ENCODE assay signal across 1 cellular context in the genomic region with DNA sequence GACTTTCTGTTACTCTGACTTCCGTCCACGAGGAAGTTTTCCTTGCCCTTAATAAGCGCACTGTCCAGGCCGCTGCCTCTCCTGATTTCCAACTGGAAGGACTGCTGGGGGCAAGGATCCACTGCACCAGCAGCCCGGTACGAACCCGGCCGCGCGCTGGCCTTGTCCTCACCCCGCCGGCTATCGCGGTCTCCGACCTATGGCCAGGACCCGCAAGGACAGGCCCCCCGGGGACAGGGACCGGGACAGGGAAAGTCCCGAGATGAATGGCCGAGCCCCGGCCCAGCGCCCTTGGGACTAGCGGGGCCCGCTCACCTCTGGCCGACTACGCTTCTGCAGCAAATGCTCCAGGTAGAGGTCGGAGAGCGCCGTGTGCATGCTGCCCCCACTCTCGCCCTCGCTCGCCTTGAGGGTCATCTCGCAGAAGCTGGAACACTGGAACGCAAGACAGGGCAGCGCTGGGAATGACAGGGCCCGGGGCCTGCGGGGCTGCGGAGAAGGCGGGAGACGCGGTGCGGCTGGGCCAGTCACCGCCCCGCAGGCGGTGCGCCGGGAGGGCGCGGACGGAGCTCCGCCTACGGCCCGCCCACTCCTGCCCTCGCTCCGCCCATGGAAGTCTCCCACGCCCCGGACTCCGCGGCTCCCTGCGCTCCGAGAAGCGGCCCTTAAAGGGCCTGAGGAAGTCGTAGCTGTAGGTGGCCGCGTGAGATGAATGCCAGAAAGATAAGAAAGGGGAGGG.
TF ChIP-seq lines count a peak whose summit lies in the region.

A gene (minus strand): TSS at position 529 of the 739 bp plus-strand sequence. CDS start 112 bp downstream, at position 417.

TF ChIP-seq in HepG2, 621 proteins besides CTCF, POLR2A, EP300 and RAD21 (continued from another document and continues in another):
- TF ChIP-seq, protein P1, sequence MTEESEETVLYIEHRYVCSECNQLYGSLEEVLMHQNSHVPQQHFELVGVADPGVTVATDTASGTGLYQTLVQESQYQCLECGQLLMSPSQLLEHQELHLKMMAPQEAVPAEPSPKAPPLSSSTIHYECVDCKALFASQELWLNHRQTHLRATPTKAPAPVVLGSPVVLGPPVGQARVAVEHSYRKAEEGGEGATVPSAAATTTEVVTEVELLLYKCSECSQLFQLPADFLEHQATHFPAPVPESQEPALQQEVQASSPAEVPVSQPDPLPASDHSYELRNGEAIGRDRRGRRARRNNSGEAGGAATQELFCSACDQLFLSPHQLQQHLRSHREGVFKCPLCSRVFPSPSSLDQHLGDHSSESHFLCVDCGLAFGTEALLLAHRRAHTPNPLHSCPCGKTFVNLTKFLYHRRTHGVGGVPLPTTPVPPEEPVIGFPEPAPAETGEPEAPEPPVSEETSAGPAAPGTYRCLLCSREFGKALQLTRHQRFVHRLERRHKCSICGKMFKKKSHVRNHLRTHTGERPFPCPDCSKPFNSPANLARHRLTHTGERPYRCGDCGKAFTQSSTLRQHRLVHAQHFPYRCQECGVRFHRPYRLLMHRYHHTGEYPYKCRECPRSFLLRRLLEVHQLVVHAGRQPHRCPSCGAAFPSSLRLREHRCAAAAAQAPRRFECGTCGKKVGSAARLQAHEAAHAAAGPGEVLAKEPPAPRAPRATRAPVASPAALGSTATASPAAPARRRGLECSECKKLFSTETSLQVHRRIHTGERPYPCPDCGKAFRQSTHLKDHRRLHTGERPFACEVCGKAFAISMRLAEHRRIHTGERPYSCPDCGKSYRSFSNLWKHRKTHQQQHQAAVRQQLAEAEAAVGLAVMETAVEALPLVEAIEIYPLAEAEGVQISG (CRISPR knock-in tag; IDR thresholded peaks at IDR 0.05) = peak; percentile 56; the same call in 1 of the 2 replicates
- TF ChIP-seq MEF2D (CRISPR knock-in tag; IDR thresholded peaks at IDR 0.05) (no peak; the same call in 1 of the 2 replicates), PHF5A (CRISPR knock-in tag; IDR thresholded peaks at IDR 0.05; ENCODE audit: low read depth, unreplicated experiment) (no peak), ZNF354B (CRISPR knock-in tag; IDR thresholded peaks at IDR 0.05) (no peak), ZSCAN30 (CRISPR knock-in tag; IDR thresholded peaks at IDR 0.05) (no peak), ZFX (CRISPR knock-in tag; IDR thresholded peaks at IDR 0.05; ENCODE audit: low read depth) (peak; percentile 79), EEA1 (CRISPR knock-in tag; IDR thresholded peaks at IDR 0.05; ENCODE audit: borderline replicate concordance) (no peak), SRSF9 (IDR thresholded peaks at IDR 0.05; ENCODE audit: borderline replicate concordance, insufficient read depth, low read depth, low read length, poor library complexity, severe bottlenecking) (no peak), SRF (IDR thresholded peaks at IDR 0.05; ENCODE audit: low read depth, low read length) (no peak), KLF6 (CRISPR knock-in tag; IDR thresholded peaks at IDR 0.05) (no peak), NONO (IDR thresholded peaks at IDR 0.05) (no peak), NONO (CRISPR knock-in tag; conservative IDR thresholded peaks at IDR 0.05) (0 out of 2 replicates have a peak, but pooled peaks have one; percentile 43), ZNF230 (CRISPR knock-in tag; IDR thresholded peaks at IDR 0.05) (no peak), SP4 (CRISPR knock-in tag; IDR thresholded peaks at IDR 0.05) (peak; percentile 46; the same call in 1 of the 2 replicates), ZNF329 (CRISPR knock-in tag; IDR thresholded peaks at IDR 0.05; ENCODE audit: low read depth) (no peak), ZFP90 (CRISPR knock-in tag; IDR thresholded peaks at IDR 0.05; ENCODE audit: borderline replicate concordance) (no peak), ZNF83 (CRISPR knock-in tag; IDR thresholded peaks at IDR 0.05; ENCODE audit: borderline replicate concordance) (no peak), SKI (IDR thresholded peaks at IDR 0.05; ENCODE audit: partially characterized antibody) (no peak), MYNN (CRISPR knock-in tag; IDR thresholded peaks at IDR 0.05; ENCODE audit: low read depth) (no peak), ZZZ3 (CRISPR knock-in tag; IDR thresholded peaks at IDR 0.05; ENCODE audit: borderline replicate concordance) (no peak), MTA3 (CRISPR knock-in tag; IDR thresholded peaks at IDR 0.05) (no peak), ZKSCAN8 (CRISPR knock-in tag; IDR thresholded peaks at IDR 0.05; ENCODE audit: borderline replicate concordance) (no peak), ZNF543 (CRISPR knock-in tag; IDR thresholded peaks at IDR 0.05) (no peak)
- TF ChIP-seq, protein P2, sequence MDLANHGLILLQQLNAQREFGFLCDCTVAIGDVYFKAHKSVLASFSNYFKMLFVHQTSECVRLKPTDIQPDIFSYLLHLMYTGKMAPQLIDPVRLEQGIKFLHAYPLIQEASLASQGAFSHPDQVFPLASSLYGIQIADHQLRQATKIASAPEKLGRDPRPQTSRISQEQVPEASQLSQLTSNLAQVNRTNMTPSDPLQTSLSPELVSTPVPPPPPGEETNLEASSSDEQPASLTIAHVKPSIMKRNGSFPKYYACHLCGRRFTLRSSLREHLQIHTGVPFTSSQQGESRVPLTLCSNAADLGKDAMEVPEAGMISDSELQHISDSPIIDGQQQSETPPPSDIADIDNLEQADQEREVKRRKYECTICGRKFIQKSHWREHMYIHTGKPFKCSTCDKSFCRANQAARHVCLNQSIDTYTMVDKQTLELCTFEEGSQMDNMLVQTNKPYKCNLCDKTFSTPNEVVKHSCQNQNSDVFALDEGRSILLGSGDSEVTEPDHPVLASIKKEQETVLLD (CRISPR knock-in tag; IDR thresholded peaks at IDR 0.05; ENCODE audit: low read depth) = peak; percentile 40; the same call in 1 of the 2 replicates
- TF ChIP-seq, protein P3, sequence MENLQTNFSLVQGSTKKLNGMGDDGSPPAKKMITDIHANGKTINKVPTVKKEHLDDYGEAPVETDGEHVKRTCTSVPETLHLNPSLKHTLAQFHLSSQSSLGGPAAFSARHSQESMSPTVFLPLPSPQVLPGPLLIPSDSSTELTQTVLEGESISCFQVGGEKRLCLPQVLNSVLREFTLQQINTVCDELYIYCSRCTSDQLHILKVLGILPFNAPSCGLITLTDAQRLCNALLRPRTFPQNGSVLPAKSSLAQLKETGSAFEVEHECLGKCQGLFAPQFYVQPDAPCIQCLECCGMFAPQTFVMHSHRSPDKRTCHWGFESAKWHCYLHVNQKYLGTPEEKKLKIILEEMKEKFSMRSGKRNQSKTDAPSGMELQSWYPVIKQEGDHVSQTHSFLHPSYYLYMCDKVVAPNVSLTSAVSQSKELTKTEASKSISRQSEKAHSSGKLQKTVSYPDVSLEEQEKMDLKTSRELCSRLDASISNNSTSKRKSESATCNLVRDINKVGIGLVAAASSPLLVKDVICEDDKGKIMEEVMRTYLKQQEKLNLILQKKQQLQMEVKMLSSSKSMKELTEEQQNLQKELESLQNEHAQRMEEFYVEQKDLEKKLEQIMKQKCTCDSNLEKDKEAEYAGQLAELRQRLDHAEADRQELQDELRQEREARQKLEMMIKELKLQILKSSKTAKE (CRISPR knock-in tag; IDR thresholded peaks at IDR 0.05; ENCODE audit: borderline replicate concordance) = no peak
- TF ChIP-seq, protein P4, sequence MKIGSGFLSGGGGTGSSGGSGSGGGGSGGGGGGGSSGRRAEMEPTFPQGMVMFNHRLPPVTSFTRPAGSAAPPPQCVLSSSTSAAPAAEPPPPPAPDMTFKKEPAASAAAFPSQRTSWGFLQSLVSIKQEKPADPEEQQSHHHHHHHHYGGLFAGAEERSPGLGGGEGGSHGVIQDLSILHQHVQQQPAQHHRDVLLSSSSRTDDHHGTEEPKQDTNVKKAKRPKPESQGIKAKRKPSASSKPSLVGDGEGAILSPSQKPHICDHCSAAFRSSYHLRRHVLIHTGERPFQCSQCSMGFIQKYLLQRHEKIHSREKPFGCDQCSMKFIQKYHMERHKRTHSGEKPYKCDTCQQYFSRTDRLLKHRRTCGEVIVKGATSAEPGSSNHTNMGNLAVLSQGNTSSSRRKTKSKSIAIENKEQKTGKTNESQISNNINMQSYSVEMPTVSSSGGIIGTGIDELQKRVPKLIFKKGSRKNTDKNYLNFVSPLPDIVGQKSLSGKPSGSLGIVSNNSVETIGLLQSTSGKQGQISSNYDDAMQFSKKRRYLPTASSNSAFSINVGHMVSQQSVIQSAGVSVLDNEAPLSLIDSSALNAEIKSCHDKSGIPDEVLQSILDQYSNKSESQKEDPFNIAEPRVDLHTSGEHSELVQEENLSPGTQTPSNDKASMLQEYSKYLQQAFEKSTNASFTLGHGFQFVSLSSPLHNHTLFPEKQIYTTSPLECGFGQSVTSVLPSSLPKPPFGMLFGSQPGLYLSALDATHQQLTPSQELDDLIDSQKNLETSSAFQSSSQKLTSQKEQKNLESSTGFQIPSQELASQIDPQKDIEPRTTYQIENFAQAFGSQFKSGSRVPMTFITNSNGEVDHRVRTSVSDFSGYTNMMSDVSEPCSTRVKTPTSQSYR (CRISPR knock-in tag; IDR thresholded peaks at IDR 0.05; ENCODE audit: borderline replicate concordance) = no peak
- TF ChIP-seq, protein P5, sequence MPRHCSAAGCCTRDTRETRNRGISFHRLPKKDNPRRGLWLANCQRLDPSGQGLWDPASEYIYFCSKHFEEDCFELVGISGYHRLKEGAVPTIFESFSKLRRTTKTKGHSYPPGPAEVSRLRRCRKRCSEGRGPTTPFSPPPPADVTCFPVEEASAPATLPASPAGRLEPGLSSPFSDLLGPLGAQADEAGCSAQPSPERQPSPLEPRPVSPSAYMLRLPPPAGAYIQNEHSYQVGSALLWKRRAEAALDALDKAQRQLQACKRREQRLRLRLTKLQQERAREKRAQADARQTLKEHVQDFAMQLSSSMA (CRISPR knock-in tag; IDR thresholded peaks at IDR 0.05) = no peak
- TF ChIP-seq, protein P6, sequence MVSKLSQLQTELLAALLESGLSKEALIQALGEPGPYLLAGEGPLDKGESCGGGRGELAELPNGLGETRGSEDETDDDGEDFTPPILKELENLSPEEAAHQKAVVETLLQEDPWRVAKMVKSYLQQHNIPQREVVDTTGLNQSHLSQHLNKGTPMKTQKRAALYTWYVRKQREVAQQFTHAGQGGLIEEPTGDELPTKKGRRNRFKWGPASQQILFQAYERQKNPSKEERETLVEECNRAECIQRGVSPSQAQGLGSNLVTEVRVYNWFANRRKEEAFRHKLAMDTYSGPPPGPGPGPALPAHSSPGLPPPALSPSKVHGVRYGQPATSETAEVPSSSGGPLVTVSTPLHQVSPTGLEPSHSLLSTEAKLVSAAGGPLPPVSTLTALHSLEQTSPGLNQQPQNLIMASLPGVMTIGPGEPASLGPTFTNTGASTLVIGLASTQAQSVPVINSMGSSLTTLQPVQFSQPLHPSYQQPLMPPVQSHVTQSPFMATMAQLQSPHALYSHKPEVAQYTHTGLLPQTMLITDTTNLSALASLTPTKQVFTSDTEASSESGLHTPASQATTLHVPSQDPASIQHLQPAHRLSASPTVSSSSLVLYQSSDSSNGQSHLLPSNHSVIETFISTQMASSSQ (IDR thresholded peaks at IDR 0.05; ENCODE audit: low read depth) = no peak
- TF ChIP-seq, protein P6 (CRISPR knock-in tag; IDR thresholded peaks at IDR 0.05; ENCODE audit: borderline replicate concordance) = no peak
- TF ChIP-seq, protein P7, sequence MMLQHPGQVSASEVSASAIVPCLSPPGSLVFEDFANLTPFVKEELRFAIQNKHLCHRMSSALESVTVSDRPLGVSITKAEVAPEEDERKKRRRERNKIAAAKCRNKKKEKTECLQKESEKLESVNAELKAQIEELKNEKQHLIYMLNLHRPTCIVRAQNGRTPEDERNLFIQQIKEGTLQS (CRISPR knock-in tag; IDR thresholded peaks at IDR 0.05) = no peak
- TF ChIP-seq, protein P8, sequence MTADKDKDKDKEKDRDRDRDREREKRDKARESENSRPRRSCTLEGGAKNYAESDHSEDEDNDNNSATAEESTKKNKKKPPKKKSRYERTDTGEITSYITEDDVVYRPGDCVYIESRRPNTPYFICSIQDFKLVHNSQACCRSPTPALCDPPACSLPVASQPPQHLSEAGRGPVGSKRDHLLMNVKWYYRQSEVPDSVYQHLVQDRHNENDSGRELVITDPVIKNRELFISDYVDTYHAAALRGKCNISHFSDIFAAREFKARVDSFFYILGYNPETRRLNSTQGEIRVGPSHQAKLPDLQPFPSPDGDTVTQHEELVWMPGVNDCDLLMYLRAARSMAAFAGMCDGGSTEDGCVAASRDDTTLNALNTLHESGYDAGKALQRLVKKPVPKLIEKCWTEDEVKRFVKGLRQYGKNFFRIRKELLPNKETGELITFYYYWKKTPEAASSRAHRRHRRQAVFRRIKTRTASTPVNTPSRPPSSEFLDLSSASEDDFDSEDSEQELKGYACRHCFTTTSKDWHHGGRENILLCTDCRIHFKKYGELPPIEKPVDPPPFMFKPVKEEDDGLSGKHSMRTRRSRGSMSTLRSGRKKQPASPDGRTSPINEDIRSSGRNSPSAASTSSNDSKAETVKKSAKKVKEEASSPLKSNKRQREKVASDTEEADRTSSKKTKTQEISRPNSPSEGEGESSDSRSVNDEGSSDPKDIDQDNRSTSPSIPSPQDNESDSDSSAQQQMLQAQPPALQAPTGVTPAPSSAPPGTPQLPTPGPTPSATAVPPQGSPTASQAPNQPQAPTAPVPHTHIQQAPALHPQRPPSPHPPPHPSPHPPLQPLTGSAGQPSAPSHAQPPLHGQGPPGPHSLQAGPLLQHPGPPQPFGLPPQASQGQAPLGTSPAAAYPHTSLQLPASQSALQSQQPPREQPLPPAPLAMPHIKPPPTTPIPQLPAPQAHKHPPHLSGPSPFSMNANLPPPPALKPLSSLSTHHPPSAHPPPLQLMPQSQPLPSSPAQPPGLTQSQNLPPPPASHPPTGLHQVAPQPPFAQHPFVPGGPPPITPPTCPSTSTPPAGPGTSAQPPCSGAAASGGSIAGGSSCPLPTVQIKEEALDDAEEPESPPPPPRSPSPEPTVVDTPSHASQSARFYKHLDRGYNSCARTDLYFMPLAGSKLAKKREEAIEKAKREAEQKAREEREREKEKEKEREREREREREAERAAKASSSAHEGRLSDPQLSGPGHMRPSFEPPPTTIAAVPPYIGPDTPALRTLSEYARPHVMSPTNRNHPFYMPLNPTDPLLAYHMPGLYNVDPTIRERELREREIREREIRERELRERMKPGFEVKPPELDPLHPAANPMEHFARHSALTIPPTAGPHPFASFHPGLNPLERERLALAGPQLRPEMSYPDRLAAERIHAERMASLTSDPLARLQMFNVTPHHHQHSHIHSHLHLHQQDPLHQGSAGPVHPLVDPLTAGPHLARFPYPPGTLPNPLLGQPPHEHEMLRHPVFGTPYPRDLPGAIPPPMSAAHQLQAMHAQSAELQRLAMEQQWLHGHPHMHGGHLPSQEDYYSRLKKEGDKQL (CRISPR knock-in tag; IDR thresholded peaks at IDR 0.05; ENCODE audit: low read depth) = no peak
- TF ChIP-seq, protein P9, sequence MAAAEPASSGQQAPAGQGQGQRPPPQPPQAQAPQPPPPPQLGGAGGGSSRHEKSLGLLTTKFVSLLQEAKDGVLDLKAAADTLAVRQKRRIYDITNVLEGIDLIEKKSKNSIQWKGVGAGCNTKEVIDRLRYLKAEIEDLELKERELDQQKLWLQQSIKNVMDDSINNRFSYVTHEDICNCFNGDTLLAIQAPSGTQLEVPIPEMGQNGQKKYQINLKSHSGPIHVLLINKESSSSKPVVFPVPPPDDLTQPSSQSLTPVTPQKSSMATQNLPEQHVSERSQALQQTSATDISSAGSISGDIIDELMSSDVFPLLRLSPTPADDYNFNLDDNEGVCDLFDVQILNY (CRISPR knock-in tag; conservative IDR thresholded peaks at IDR 0.05) = no peak
